ENCODE assay signal across 2 cellular contexts in the genomic region with DNA sequence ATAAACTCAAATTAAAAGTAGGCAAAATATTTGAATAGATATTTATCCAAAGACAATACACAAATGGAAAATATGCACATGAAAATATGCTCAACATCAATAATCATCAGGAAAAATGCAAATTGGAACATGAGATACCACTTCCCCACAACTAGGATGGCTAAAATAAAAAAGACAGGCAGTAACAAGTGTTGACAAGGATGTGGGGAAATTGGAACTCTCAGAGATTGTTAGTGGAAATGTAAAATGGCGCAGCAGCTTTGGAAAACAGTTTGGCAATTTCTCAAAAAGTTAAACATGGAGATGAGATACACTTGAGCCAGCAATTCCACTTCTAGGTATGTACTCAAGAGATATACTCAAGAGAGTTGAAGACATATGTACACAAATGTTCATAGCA.
A peak's percentile ranks its signal among the peaks of the same experiment; 100 is the strongest.
TF ChIP-seq lines count a peak whose summit lies in the region.

No MANE protein-coding gene starts in this region.

TF ChIP-seq in K562, 482 proteins besides CTCF, POLR2A, EP300 and RAD21:
- TF ChIP-seq RBM25 (IDR thresholded peaks at IDR 0.05; ENCODE audit: low read depth, low read length, severe bottlenecking) (peak; percentile 52), IRF2 (CRISPR knock-in tag; IDR thresholded peaks at IDR 0.05) (no peak), ZFP36 (IDR thresholded peaks at IDR 0.05; ENCODE audit: low read depth, low read length, partially characterized antibody) (peak; percentile 71)
TF ChIP-seq in K562: peak in this region for 2.

TF ChIP-seq in endothelial cell of umbilical vein, 7 proteins besides CTCF, POLR2A, EP300 and RAD21:
- no peak for TF ChIP-seq MYC (IDR thresholded peaks at IDR 0.05; ENCODE audit: low read depth, low read length)
- TF ChIP-seq, protein P1, sequence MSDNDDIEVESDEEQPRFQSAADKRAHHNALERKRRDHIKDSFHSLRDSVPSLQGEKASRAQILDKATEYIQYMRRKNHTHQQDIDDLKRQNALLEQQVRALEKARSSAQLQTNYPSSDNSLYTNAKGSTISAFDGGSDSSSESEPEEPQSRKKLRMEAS (IDR thresholded peaks at IDR 0.05; ENCODE audit: insufficient read depth, insufficient read length) = no peak
